In the genomic region with DNA sequence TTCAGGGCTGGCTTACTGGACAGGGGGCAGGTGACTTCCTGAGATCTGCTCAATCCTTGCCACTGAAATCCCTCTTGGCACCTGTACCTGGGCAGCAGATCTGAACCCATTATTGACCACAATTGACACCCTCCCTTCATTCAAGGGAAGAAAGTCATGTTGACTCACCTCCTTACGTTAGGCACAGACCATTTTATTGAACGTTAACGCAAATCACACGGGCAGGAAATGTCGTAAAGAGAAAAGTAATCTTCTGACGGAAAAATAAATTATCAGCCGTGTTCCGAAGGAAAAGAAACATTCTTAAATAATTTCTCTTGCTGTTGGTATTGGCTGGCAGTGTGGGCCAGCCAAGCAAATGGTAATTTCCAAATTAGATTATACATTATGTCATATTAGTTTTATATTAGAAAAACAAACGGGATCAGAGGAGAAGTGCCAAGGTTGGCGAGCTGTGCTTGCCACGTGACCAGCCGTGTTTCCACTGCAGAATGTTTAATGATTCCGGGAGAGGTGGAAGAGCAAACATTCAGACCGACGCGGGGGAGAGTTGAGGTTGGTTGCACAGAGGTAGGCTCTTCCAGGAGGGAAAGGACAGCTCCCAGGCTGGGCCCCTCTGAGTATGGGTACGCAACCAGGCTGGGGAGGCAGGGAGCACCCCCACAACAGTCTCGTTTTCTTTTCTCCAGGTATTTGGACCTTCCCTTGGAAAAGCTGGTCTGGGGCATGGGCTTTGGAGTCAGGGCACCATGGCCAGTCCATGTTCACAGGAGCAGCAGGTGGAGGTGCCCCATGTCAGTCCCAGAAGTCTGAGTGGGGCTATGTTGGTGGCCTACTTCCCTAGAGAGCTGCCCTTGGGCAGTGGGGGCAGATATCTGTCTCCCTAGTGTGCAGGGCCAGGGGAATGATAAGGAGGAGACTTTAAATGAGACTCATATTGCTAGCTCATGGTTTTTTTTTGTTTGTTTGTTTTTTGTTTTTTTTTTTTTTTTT, we compare ENCODE assay signal across 13 cellular contexts.
DNase-seq lines count a peak whose midpoint lies in the region; ATAC-seq and TF ChIP-seq lines count a peak whose summit lies in the region.
"Had no signal": no experiment of that assay in that cellular context is flagged by ENCODE, and none has a peak within 500 bp of the region (broad histone marks: within the 10 kb centered on the region; RNA-seq: fewer than 3 reads in every experiment).

No MANE protein-coding gene starts in this region.

- no peaks in the 10 kb centered on the region for H3K36me3 ChIP-seq in thyroid gland

- no peaks in the 10 kb centered on the region for H3K27me3 ChIP-seq in thyroid gland

- ATAC-seq in GM21619 (IDR thresholded peaks at IDR 0.05; ENCODE audit: unreplicated experiment) = no peak
- ATAC-seq: stimulated activated effector memory CD8-positive, alpha-beta T cell treated with anti-CD3 and anti-CD28 coated beads, Interleukin-12 subunit alpha, Interleukin-12 subunit beta, amount 100 ng/mL, for 72 hours had no signal

- intact Hi-C loops in thyroid gland (cut with DNase I) = no loop called here

- no peak overlapping the region for H3K4me3 ChIP-seq in thyroid gland (replicated peaks in 1 of 3)

- TF ChIP-seq POLR2A in thyroid gland (IDR thresholded peaks at IDR 0.05) = no peak

- H3K4me1 ChIP-seq in thyroid gland = peaks cover 6 to 37% of the 10 kb centered on the region in 2 donors

- no peak for TF ChIP-seq CTCF in thyroid gland (IDR thresholded peaks at IDR 0.05)

- WGBS in thyroid gland, 2 donors = 45 to 52% methylated on average over 18 of the region's 18 CpGs

- H3K27ac ChIP-seq in thyroid gland = no peak overlapping the region

- H3K9me3 ChIP-seq in thyroid gland = no peaks in the 10 kb centered on the region

- DNase-seq in HT1080 (ENCODE audit: low read depth) (peak; percentile 40), NCI-H748 treated with DMSO at 0.1 percent for 48 hours (lab: John Stamatoyannopoulos, UW) (peak; percentile 64), kidney tubule cell (ENCODE audit: low spot score) (peak; percentile 79), thyroid gland (peak; percentile 55 to 66), HUDEP-2 (lab: John Stamatoyannopoulos, UW; ENCODE audit: unreplicated experiment in 76 of 76) (no peak), hepatic stellate cell (ENCODE audit: low spot score) (no peak)
- DNase-seq: activated CD4-positive, alpha-beta T cell treated with anti-CD3 and anti-CD28 coated beads, Interleukin-2, amount 50 U/mL, for 1 hour; activated gamma-delta T cell; H9; NK-92 treated with Interleukin-12 subunit alpha and Interleukin-12 subunit beta, amount 100 ng/mL, for 24 hours; stimulated activated CD4-positive, alpha-beta T cell treated with anti-CD3 and anti-CD28 coated beads, Interleukin-1b, Interleukin-23, amount 100 ng/mL, for 48 hours had no signal

Comparison
In these comparisons a context has a peak if more than half of its experiments do, and no peak if none do; other contexts are left out.
1. DNase-seq: peak in HT1080 (single experiment), NCI-H748 treated with DMSO at 0.1 percent for 48 hours (single experiment), kidney tubule cell (single experiment) and thyroid gland (2 of 2); none in HUDEP-2 (0 of 76) and hepatic stellate cell (single experiment).